Comparison of ENCODE assay signal across 20 cellular contexts in the genomic region with DNA sequence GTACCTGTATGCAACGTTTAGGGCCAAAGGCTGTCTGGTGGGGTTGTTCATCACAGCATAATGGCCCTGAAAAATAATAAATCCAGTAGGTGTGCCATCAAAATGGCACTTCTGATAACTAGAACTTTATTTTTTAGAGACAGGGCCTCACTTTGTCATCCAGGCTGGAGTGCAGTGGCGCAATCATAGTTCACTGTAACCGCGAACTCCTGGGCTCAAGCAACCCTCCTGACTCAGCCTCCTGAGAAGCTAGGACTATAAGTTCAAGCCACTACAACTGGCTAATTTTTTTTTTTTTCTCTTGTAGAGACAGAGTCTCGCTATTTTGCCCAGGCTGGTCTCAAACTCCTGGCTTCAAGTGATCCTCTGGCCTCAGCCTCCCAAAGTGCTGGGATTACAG. TPM values are rescaled to one million over a fixed set of nuclear protein-coding genes. Genes with fewer than 3 reads are reported as not detected.
DNase-seq lines count a peak whose midpoint lies in the region; ATAC-seq and TF ChIP-seq lines count a peak whose summit lies in the region.
"Had no signal": no experiment of that assay in that cellular context is flagged by ENCODE, and none has a peak within 500 bp of the region (broad histone marks: within the 10 kb centered on the region; RNA-seq: fewer than 3 reads in every experiment).

No MANE protein-coding gene starts in this region.

- no peaks in the 10 kb centered on the region for H3K9me3 ChIP-seq in CD4-positive, alpha-beta T cell (ENCODE audit: control insufficient read depth, low read length)
- H3K9me3 ChIP-seq: Caco-2, colonic mucosa, SJSA1, transverse colon had no signal

- CTCF ChIA-PET in activated CD8-positive, alpha-beta memory T cell treated with anti-CD3 and anti-CD28 coated beads, Interleukin-2, amount 10 ng/mL, durations not matched to agents 7 days and 5 days (lab: Charles Lee): interaction anchor here (1.0 kb wide), 1 partner anchor 14 kb away, joined by 3 read pairs; no protein-coding TSS in a partner anchor
- CTCF ChIA-PET in CD4-positive, alpha-beta T cell (lab: Charles Lee): no interaction called here

- intact Hi-C loops in CD4-positive, alpha-beta T cell (cut with DNase I, micrococcal nuclease): no loop called here

- no peak for TF ChIP-seq CTCF in fibroblast of pulmonary artery (IDR thresholded peaks at IDR 0.05; ENCODE audit: low read length, missing control alignments)
- TF ChIP-seq CTCF in glutamatergic neuron (IDR thresholded peaks at IDR 0.05; ENCODE audit: partially characterized antibody, unreplicated experiment): no peak
- TF ChIP-seq CTCF in CD4-positive, alpha-beta T cell (IDR thresholded peaks at IDR 0.05): no peak

- no peaks in the 10 kb centered on the region for H3K27me3 Mint-ChIP-seq in activated naive CD8-positive, alpha-beta T cell treated with anti-CD3 and anti-CD28 coated beads, Interleukin-2, amount 10 ng/mL, durations not matched to agents 7 days and 5 days
- H3K27me3 Mint-ChIP-seq in activated naive CD8-positive, alpha-beta T cell treated with anti-CD3 and anti-CD28 coated beads, Interleukin-2, amount 50 U/mL, for 24 hours: no peaks in the 10 kb centered on the region
- H3K27me3 Mint-ChIP-seq in glutamatergic neuron (ENCODE audit: unreplicated experiment): peaks cover 3% of the 10 kb centered on the region
- H3K27me3 Mint-ChIP-seq in activated CD8-positive, alpha-beta memory T cell treated with anti-CD3 and anti-CD28 coated beads, Interleukin-2, amount 10 ng/mL, durations not matched to agents 7 days and 5 days: no peaks in the 10 kb centered on the region
- no peaks in the 10 kb centered on the region for H3K27me3 Mint-ChIP-seq in CD4-positive, alpha-beta T cell
- H3K27me3 Mint-ChIP-seq: stimulated activated memory B cell treated with anti-CD40 and anti-IgM and Interleukin-4, amounts not matched to agents 10 μg/mL and 1 μg/mL and 100 μg/mL, for 72 hours had no signal

- peaks cover 23% of the 10 kb centered on the region for H3K4me1 Mint-ChIP-seq in activated naive CD8-positive, alpha-beta T cell treated with anti-CD3 and anti-CD28 coated beads, Interleukin-2, amount 10 ng/mL, durations not matched to agents 7 days and 5 days
- peaks cover 26% of the 10 kb centered on the region for H3K4me1 Mint-ChIP-seq in activated naive CD8-positive, alpha-beta T cell treated with anti-CD3 and anti-CD28 coated beads, Interleukin-2, amount 50 U/mL, for 24 hours
- peaks cover 11% of the 10 kb centered on the region for H3K4me1 Mint-ChIP-seq in glutamatergic neuron (ENCODE audit: low read depth, unreplicated experiment)
- peaks cover 22% of the 10 kb centered on the region for H3K4me1 Mint-ChIP-seq in activated CD8-positive, alpha-beta memory T cell treated with anti-CD3 and anti-CD28 coated beads, Interleukin-2, amount 10 ng/mL, durations not matched to agents 7 days and 5 days
- peaks cover 23% of the 10 kb centered on the region for H3K4me1 Mint-ChIP-seq in CD4-positive, alpha-beta T cell (ENCODE audit: low read depth)

- no peak overlapping the region for H3K27ac Mint-ChIP-seq in activated naive CD8-positive, alpha-beta T cell treated with anti-CD3 and anti-CD28 coated beads, Interleukin-2, amount 10 ng/mL, durations not matched to agents 7 days and 5 days
- H3K27ac Mint-ChIP-seq in activated naive CD8-positive, alpha-beta T cell treated with anti-CD3 and anti-CD28 coated beads, Interleukin-2, amount 50 U/mL, for 24 hours: no peak overlapping the region
- H3K27ac Mint-ChIP-seq in glutamatergic neuron (ENCODE audit: unreplicated experiment): no peak overlapping the region
- H3K27ac Mint-ChIP-seq in activated CD8-positive, alpha-beta memory T cell treated with anti-CD3 and anti-CD28 coated beads, Interleukin-2, amount 10 ng/mL, durations not matched to agents 7 days and 5 days: no peak overlapping the region
- H3K27ac Mint-ChIP-seq in CD4-positive, alpha-beta T cell: no peak overlapping the region
- H3K27ac Mint-ChIP-seq: stimulated activated memory B cell treated with anti-CD40 and anti-IgM and Interleukin-4, amounts not matched to agents 10 μg/mL and 1 μg/mL and 100 μg/mL, for 72 hours had no signal

- POLR2A ChIA-PET in activated naive CD8-positive, alpha-beta T cell treated with anti-CD3 and anti-CD28 coated beads, Interleukin-2, amount 10 ng/mL, durations not matched to agents 7 days and 5 days (lab: Charles Lee): no interaction called here
- POLR2A ChIA-PET in CD4-positive, alpha-beta T cell (lab: Charles Lee): interaction anchor here (0.6 kb wide), 1 partner anchor 120 kb away, joined by 3 read pairs; no protein-coding TSS in a partner anchor

- no peaks in the 10 kb centered on the region for H3K9me3 Mint-ChIP-seq in activated naive CD8-positive, alpha-beta T cell treated with anti-CD3 and anti-CD28 coated beads, Interleukin-2, amount 10 ng/mL, durations not matched to agents 7 days and 5 days
- H3K9me3 Mint-ChIP-seq in activated naive CD8-positive, alpha-beta T cell treated with anti-CD3 and anti-CD28 coated beads, Interleukin-2, amount 50 U/mL, for 24 hours: no peaks in the 10 kb centered on the region
- H3K9me3 Mint-ChIP-seq in glutamatergic neuron (ENCODE audit: unreplicated experiment): peaks cover 3% of the 10 kb centered on the region
- no peaks in the 10 kb centered on the region for H3K9me3 Mint-ChIP-seq in activated CD8-positive, alpha-beta memory T cell treated with anti-CD3 and anti-CD28 coated beads, Interleukin-2, amount 10 ng/mL, durations not matched to agents 7 days and 5 days (ENCODE audit: low read depth)
- no peaks in the 10 kb centered on the region for H3K9me3 Mint-ChIP-seq in CD4-positive, alpha-beta T cell
- H3K9me3 Mint-ChIP-seq: stimulated activated memory B cell treated with anti-CD40 and anti-IgM and Interleukin-4, amounts not matched to agents 10 μg/mL and 1 μg/mL and 100 μg/mL, for 72 hours had no signal

- H3K27me3 ChIP-seq in CD4-positive, alpha-beta T cell (ENCODE audit: control insufficient read depth, insufficient read depth, low read length): no peaks in the 10 kb centered on the region
- H3K27me3 ChIP-seq: colonic mucosa, SJSA1, transverse colon had no signal

- no peak overlapping the region for H3K27ac ChIP-seq in CD4-positive, alpha-beta T cell (ENCODE audit: low read depth, low read length)
- H3K27ac ChIP-seq: colonic mucosa, SJSA1, skin epidermis, transverse colon had no signal

- H3K4me3 Mint-ChIP-seq in activated naive CD8-positive, alpha-beta T cell treated with anti-CD3 and anti-CD28 coated beads, Interleukin-2, amount 10 ng/mL, durations not matched to agents 7 days and 5 days: no peak overlapping the region
- H3K4me3 Mint-ChIP-seq in activated naive CD8-positive, alpha-beta T cell treated with anti-CD3 and anti-CD28 coated beads, Interleukin-2, amount 50 U/mL, for 24 hours: no peak overlapping the region
- no peak overlapping the region for H3K4me3 Mint-ChIP-seq in glutamatergic neuron (ENCODE audit: unreplicated experiment)
- H3K4me3 Mint-ChIP-seq in activated CD8-positive, alpha-beta memory T cell treated with anti-CD3 and anti-CD28 coated beads, Interleukin-2, amount 10 ng/mL, durations not matched to agents 7 days and 5 days: no peak overlapping the region
- H3K4me3 Mint-ChIP-seq in CD4-positive, alpha-beta T cell: no peak overlapping the region
- H3K4me3 Mint-ChIP-seq: stimulated activated memory B cell treated with anti-CD40 and anti-IgM and Interleukin-4, amounts not matched to agents 10 μg/mL and 1 μg/mL and 100 μg/mL, for 72 hours had no signal

- H3K36me3 Mint-ChIP-seq in activated naive CD8-positive, alpha-beta T cell treated with anti-CD3 and anti-CD28 coated beads, Interleukin-2, amount 10 ng/mL, durations not matched to agents 7 days and 5 days: peaks cover 41% of the 10 kb centered on the region
- peaks cover 64% of the 10 kb centered on the region for H3K36me3 Mint-ChIP-seq in activated naive CD8-positive, alpha-beta T cell treated with anti-CD3 and anti-CD28 coated beads, Interleukin-2, amount 50 U/mL, for 24 hours (ENCODE audit: low read depth)
- no peaks in the 10 kb centered on the region for H3K36me3 Mint-ChIP-seq in glutamatergic neuron (ENCODE audit: unreplicated experiment)
- H3K36me3 Mint-ChIP-seq in activated CD8-positive, alpha-beta memory T cell treated with anti-CD3 and anti-CD28 coated beads, Interleukin-2, amount 10 ng/mL, durations not matched to agents 7 days and 5 days: peaks cover 58% of the 10 kb centered on the region
- peaks cover 86% of the 10 kb centered on the region for H3K36me3 Mint-ChIP-seq in CD4-positive, alpha-beta T cell (ENCODE audit: low read depth)

- ATAC-seq in activated naive CD8-positive, alpha-beta T cell treated with anti-CD3 and anti-CD28 coated beads, Interleukin-2, amount 10 ng/mL, durations not matched to agents 7 days and 5 days (ENCODE audit: low read depth): no peak
- ATAC-seq in activated naive CD8-positive, alpha-beta T cell treated with anti-CD3 and anti-CD28 coated beads, Interleukin-2, amount 50 U/mL, for 24 hours: no peak
- no peak for ATAC-seq in activated CD8-positive, alpha-beta memory T cell treated with anti-CD3 and anti-CD28 coated beads, Interleukin-2, amount 10 ng/mL, durations not matched to agents 7 days and 5 days
- no peak for ATAC-seq in CD4-positive, alpha-beta T cell (ENCODE audit: poor library complexity)
- ATAC-seq in GM21367 (IDR thresholded peaks at IDR 0.05; ENCODE audit: unreplicated experiment): no peak
- ATAC-seq: left colon; stimulated activated memory B cell treated with anti-CD40 and anti-IgM and Interleukin-4, amounts not matched to agents 10 μg/mL and 1 μg/mL and 100 μg/mL, for 72 hours had no signal

- peak; percentile 2 for DNase-seq in activated naive CD8-positive, alpha-beta T cell treated with anti-CD3 and anti-CD28 coated beads, Interleukin-2, amount 10 ng/mL, durations not matched to agents 7 days and 5 days
- DNase-seq in activated naive CD8-positive, alpha-beta T cell treated with anti-CD3 and anti-CD28 coated beads, Interleukin-2, amount 50 U/mL, for 24 hours: no peak
- DNase-seq in RPMI7951 (ENCODE audit: low read depth): peak; percentile 31
- peak; percentile 49 for DNase-seq in fibroblast of pulmonary artery (ENCODE audit: low read depth)
- no peak for DNase-seq in glutamatergic neuron
- no peak for DNase-seq in activated CD8-positive, alpha-beta memory T cell treated with anti-CD3 and anti-CD28 coated beads, Interleukin-2, amount 10 ng/mL, durations not matched to agents 7 days and 5 days
- no peak for DNase-seq in CD4-positive, alpha-beta T cell
- DNase-seq: activated CD4-positive, alpha-beta T cell treated with anti-CD3 and anti-CD28 coated beads, Interleukin-2, amount 50 U/mL, for 1 hour; activated T-cell treated with anti-CD3 and anti-CD28 coated beads, Interleukin-2, amount 50 U/mL, for 48 hours; amygdala; Caco-2; colonic mucosa; hypothalamus; left colon; transverse colon had no signal

- no peak overlapping the region for H3K4me3 ChIP-seq in fibroblast of pulmonary artery (replicated peaks; ENCODE audit: low read depth, low read length)
- H3K4me3 ChIP-seq: colonic mucosa, SJSA1, skin epidermis, transverse colon had no signal

RNA-seq across cellular contexts. Expression of a gene that starts 4.7 kb away (rescaled TPM):
- total RNA-seq in activated naive CD8-positive, alpha-beta T cell treated with anti-CD3 and anti-CD28 coated beads, Interleukin-2, amount 10 ng/mL, durations not matched to agents 7 days and 5 days: 10 to 100 TPM; 37.9 TPM
- total RNA-seq in RPMI7951 (2014; rRNA removed; shearing (Covaris generic)): 74.9 and 75.2 TPM in 2 replicates
- 30.8 TPM for total RNA-seq in glutamatergic neuron (ENCODE audit: unreplicated experiment)
- 10 to 100 TPM; 30.7 to 34.2 TPM for total RNA-seq in activated CD8-positive, alpha-beta memory T cell treated with anti-CD3 and anti-CD28 coated beads, Interleukin-2, amount 10 ng/mL, durations not matched to agents 7 days and 5 days
- total RNA-seq in CD4-positive, alpha-beta T cell: 1 to 10 TPM; 7.2 to 7.3 TPM

RNA-seq across cellular contexts. Expression of a gene that starts 7.6 kb away (rescaled TPM):
- total RNA-seq in activated naive CD8-positive, alpha-beta T cell treated with anti-CD3 and anti-CD28 coated beads, Interleukin-2, amount 10 ng/mL, durations not matched to agents 7 days and 5 days: 100 to 1,000 TPM; 141 to 142 TPM
- total RNA-seq in RPMI7951 (2014; rRNA removed; shearing (Covaris generic)): 295 and 309 TPM in 2 replicates
- total RNA-seq in glutamatergic neuron (ENCODE audit: unreplicated experiment): 221 TPM
- total RNA-seq in activated CD8-positive, alpha-beta memory T cell treated with anti-CD3 and anti-CD28 coated beads, Interleukin-2, amount 10 ng/mL, durations not matched to agents 7 days and 5 days: 100 to 1,000 TPM; 193 to 260 TPM
- 100 to 1,000 TPM; 140 to 147 TPM for total RNA-seq in CD4-positive, alpha-beta T cell

RNA-seq across cellular contexts. Expression of a gene that starts 15.3 kb away (rescaled TPM):
- total RNA-seq in activated naive CD8-positive, alpha-beta T cell treated with anti-CD3 and anti-CD28 coated beads, Interleukin-2, amount 10 ng/mL, durations not matched to agents 7 days and 5 days: not detected
- total RNA-seq in RPMI7951 (2014; rRNA removed; shearing (Covaris generic)): not detected in 2 replicates
- total RNA-seq in glutamatergic neuron (ENCODE audit: unreplicated experiment): not detected
- total RNA-seq in activated CD8-positive, alpha-beta memory T cell treated with anti-CD3 and anti-CD28 coated beads, Interleukin-2, amount 10 ng/mL, durations not matched to agents 7 days and 5 days: under 1 TPM in 1 of 2 experiments, not detected in 1; 0.05 TPM
- total RNA-seq in CD4-positive, alpha-beta T cell: not detected

RNA-seq across cellular contexts. Expression of a gene that starts 29.3 kb away (rescaled TPM):
- total RNA-seq in activated naive CD8-positive, alpha-beta T cell treated with anti-CD3 and anti-CD28 coated beads, Interleukin-2, amount 10 ng/mL, durations not matched to agents 7 days and 5 days: 100 to 1,000 TPM in 1 of 2 experiments, 10 to 100 TPM in 1; 98.1 to 105 TPM
- total RNA-seq in RPMI7951 (2014; rRNA removed; shearing (Covaris generic)): 34.7 and 35.0 TPM in 2 replicates
- 84.7 TPM for total RNA-seq in glutamatergic neuron (ENCODE audit: unreplicated experiment)
- 10 to 100 TPM; 83.8 to 89.1 TPM for total RNA-seq in activated CD8-positive, alpha-beta memory T cell treated with anti-CD3 and anti-CD28 coated beads, Interleukin-2, amount 10 ng/mL, durations not matched to agents 7 days and 5 days
- 100 to 1,000 TPM in 1 of 2 experiments, 10 to 100 TPM in 1; 97.1 to 102 TPM for total RNA-seq in CD4-positive, alpha-beta T cell

RNA-seq across cellular contexts. Expression of a gene that starts 35.0 kb away (rescaled TPM):
- not detected for total RNA-seq in activated naive CD8-positive, alpha-beta T cell treated with anti-CD3 and anti-CD28 coated beads, Interleukin-2, amount 10 ng/mL, durations not matched to agents 7 days and 5 days
- 4.7 and 5.1 TPM in 2 replicates for total RNA-seq in RPMI7951 (2014; rRNA removed; shearing (Covaris generic))
- total RNA-seq in glutamatergic neuron (ENCODE audit: unreplicated experiment): 35.4 TPM
- total RNA-seq in activated CD8-positive, alpha-beta memory T cell treated with anti-CD3 and anti-CD28 coated beads, Interleukin-2, amount 10 ng/mL, durations not matched to agents 7 days and 5 days: not detected
- not detected for total RNA-seq in CD4-positive, alpha-beta T cell
- total RNA-seq: osteocyte had no signal

Comparison
In these comparisons a context has a peak if more than half of its experiments do, and no peak if none do; other contexts are left out.
1. DNase-seq: peak in activated naive CD8-positive, alpha-beta T cell treated with anti-CD3 and anti-CD28 coated beads, Interleukin-2, amount 10 ng/mL, durations not matched to agents 7 days and 5 days (single experiment), RPMI7951 (single experiment) and fibroblast of pulmonary artery (single experiment); none in activated naive CD8-positive, alpha-beta T cell treated with anti-CD3 and anti-CD28 coated beads, Interleukin-2, amount 50 U/mL, for 24 hours (single experiment), glutamatergic neuron (single experiment), activated CD8-positive, alpha-beta memory T cell treated with anti-CD3 and anti-CD28 coated beads, Interleukin-2, amount 10 ng/mL, durations not matched to agents 7 days and 5 days (single experiment) and CD4-positive, alpha-beta T cell (0 of 10).